9 cellular contexts compared by ENCODE assay signal in the genomic region with DNA sequence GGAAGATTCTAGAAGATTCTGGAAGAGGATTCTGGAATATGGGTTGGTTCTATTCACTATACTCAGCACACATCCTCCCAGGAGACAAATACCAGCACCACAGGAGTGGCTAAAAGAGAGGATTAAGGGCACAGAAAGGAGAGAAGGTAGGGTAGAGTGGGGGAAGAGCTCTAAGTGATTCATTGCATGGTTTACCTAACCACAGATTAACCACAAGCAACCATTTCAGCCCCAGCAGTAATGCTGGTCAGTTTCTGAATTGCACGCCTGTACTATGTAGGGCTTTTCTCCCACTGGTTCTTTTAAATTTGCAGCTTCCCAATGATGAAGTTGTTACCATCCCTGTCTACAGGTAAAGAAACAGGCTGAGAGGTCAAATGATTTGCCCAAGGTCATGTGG.
DNase-seq lines count a peak whose midpoint lies in the region; ATAC-seq and TF ChIP-seq lines count a peak whose summit lies in the region.
"Had no signal": no experiment of that assay in that cellular context is flagged by ENCODE, and none has a peak within 500 bp of the region (broad histone marks: within the 10 kb centered on the region; RNA-seq: fewer than 3 reads in every experiment).

No MANE protein-coding gene starts in this region.

- DNase-seq in Daoy (ENCODE audit: low read depth), result peak; percentile 77
- DNase-seq in epithelial cell of proximal tubule (ENCODE audit: low read depth), result no peak
- DNase-seq in occipital lobe (lab: John Stamatoyannopoulos, UW), result no peak
- no peak for DNase-seq in germinal center (ENCODE audit: low spot score)
- DNase-seq in activated CD4-positive, alpha-beta T cell treated with anti-CD3 and anti-CD28 coated beads, Interleukin-2, amount 50 U/mL, for 4 hours, result no peak
- DNase-seq in coronary artery (ENCODE audit: low spot score), result no peak
- DNase-seq: lower lobe of right lung had no signal

- H3K79me2 ChIP-seq in KMS-11 (ENCODE audit: insufficient read depth, low read depth), result no peaks in the 10 kb centered on the region

- H3K27me3 ChIP-seq in KMS-11 (ENCODE audit: insufficient read depth, low read depth), result peaks cover 4% of the 10 kb centered on the region; the same call in 1 of the 2 replicates

- H3K4me2 ChIP-seq in KMS-11, result peak overlapping the region; percentile 6; the same call in 1 of the 2 replicates

- H3K4me3 ChIP-seq in KMS-11 (IDR thresholded peaks at IDR 0.05; ENCODE audit: insufficient read depth, low read depth, low read length) (no peak overlapping the region), epithelial cell of proximal tubule (ENCODE audit: low read depth, low read length) (no peak overlapping the region), coronary artery (no peak overlapping the region)
- H3K4me3 ChIP-seq: lower lobe of right lung had no signal

- H2AFZ ChIP-seq in KMS-11 (ENCODE audit: low read depth), result no peak overlapping the region

- peak; percentile 86 for ATAC-seq in GM21528 (IDR thresholded peaks at IDR 0.05; ENCODE audit: low FRiP score, unreplicated experiment)
- ATAC-seq: lower lobe of right lung had no signal

- H3K27ac ChIP-seq in KMS-11, result no peak overlapping the region
- no peak overlapping the region for H3K27ac ChIP-seq in coronary artery
- H3K27ac ChIP-seq: lower lobe of right lung had no signal

- peaks cover 17% of the 10 kb centered on the region for H3K4me1 ChIP-seq in KMS-11 (ENCODE audit: low read depth, poor library complexity, severe bottlenecking)
- H3K4me1 ChIP-seq: lower lobe of right lung had no signal

- no peak overlapping the region for H3K9ac ChIP-seq in KMS-11

- no peaks in the 10 kb centered on the region for H4K20me1 ChIP-seq in KMS-11 (ENCODE audit: insufficient read depth)

- H3K36me3 ChIP-seq in KMS-11 (ENCODE audit: insufficient read depth), result no peaks in the 10 kb centered on the region
- H3K36me3 ChIP-seq: lower lobe of right lung had no signal

- TF ChIP-seq CTCF in KMS-11 (conservative IDR thresholded peaks at IDR 0.05; ENCODE audit: low read depth, low read length) (no peak), epithelial cell of proximal tubule (conservative IDR thresholded peaks at IDR 0.05; ENCODE audit: low read depth, low read length) (peak; percentile 30), coronary artery (IDR thresholded peaks at IDR 0.05) (no peak)
